Comparison of ENCODE assay signal across 1 cellular context in genomic region chr6:166998256-166999144, GRCh38.
A peak's percentile ranks its signal among the peaks of the same experiment; 100 is the strongest.
TF ChIP-seq lines count a peak whose summit lies in the region.

No MANE protein-coding gene starts in this region.

TF ChIP-seq in HEK293, 187 proteins besides CTCF, POLR2A, EP300 and RAD21 (continued from another document):
- TF ChIP-seq KLF16 (tag by site-specific recombination; IDR thresholded peaks at IDR 0.05) (peak; percentile 66; the same call in 1 of the 2 replicates), GLIS1 (tag by site-specific recombination; IDR thresholded peaks at IDR 0.05) (0 out of 2 replicates have a peak, but pooled peaks have one; percentile 35), ATF2 (tag by site-specific recombination; IDR thresholded peaks at IDR 0.05; ENCODE audit: low read depth) (no peak), ZBTB8A (tag by site-specific recombination; IDR thresholded peaks at IDR 0.05) (peak; percentile 73), ZSCAN16 (tag by site-specific recombination; IDR thresholded peaks at IDR 0.05) (no peak), ZSCAN30 (tag by site-specific recombination; IDR thresholded peaks at IDR 0.05) (no peak), KLF7 (tag by site-specific recombination; IDR thresholded peaks at IDR 0.05; ENCODE audit: borderline replicate concordance) (no peak), ZBTB7A (tag by site-specific recombination; IDR thresholded peaks at IDR 0.05; ENCODE audit: low read depth) (no peak), ZNF501 (tag by site-specific recombination; IDR thresholded peaks at IDR 0.05) (peak; percentile 69; the same call in 1 of the 2 replicates), PATZ1 (tag by site-specific recombination; IDR thresholded peaks at IDR 0.05) (peak; percentile 65; the same call in 1 of the 2 replicates), REST (tag by site-specific recombination; IDR thresholded peaks at IDR 0.05) (peak; percentile 66; the same call in 1 of the 2 replicates), ZIC2 (tag by site-specific recombination; IDR thresholded peaks at IDR 0.05) (peak; percentile 79), ZNF2 (tag by site-specific recombination; IDR thresholded peaks at IDR 0.05) (0 out of 2 replicates have a peak, but pooled peaks have one; percentile 30), ZNF148 (tag by site-specific recombination; IDR thresholded peaks at IDR 0.05; ENCODE audit: borderline replicate concordance) (no peak), SP3 (tag by site-specific recombination; IDR thresholded peaks at IDR 0.05) (no peak), GLIS2 (tag by site-specific recombination; IDR thresholded peaks at IDR 0.05) (peak; percentile 95), ZBTB26 (tag by site-specific recombination; optimal IDR thresholded peaks at IDR 0.05) (peak; percentile 44), ZFP37 (tag by site-specific recombination; IDR thresholded peaks at IDR 0.05) (0 out of 2 replicates have a peak, but pooled peaks have one; percentile 40), PBX3 (CRISPR knock-in tag; IDR thresholded peaks at IDR 0.05) (peak; percentile 66; the same call in 1 of the 2 replicates), ZNF174 (tag by site-specific recombination; IDR thresholded peaks at IDR 0.05) (no peak), ZBTB20 (tag by site-specific recombination; IDR thresholded peaks at IDR 0.05) (peak; percentile 64; the same call in 1 of the 2 replicates), PRDM4 (tag by site-specific recombination; IDR thresholded peaks at IDR 0.05) (0 out of 2 replicates have a peak, but pooled peaks have one; percentile 17), ZNF324 (tag by site-specific recombination; IDR thresholded peaks at IDR 0.05) (0 out of 2 replicates have a peak, but pooled peaks have one; percentile 57), ZBTB17 (tag by site-specific recombination; IDR thresholded peaks at IDR 0.05) (peak; percentile 25), IKZF3 (tag by site-specific recombination; IDR thresholded peaks at IDR 0.05) (no peak), ZNF302 (tag by site-specific recombination; IDR thresholded peaks at IDR 0.05; ENCODE audit: low read depth) (no peak), ZNF155 (tag by site-specific recombination; IDR thresholded peaks at IDR 0.05) (no peak), GLI2 (tag by site-specific recombination; IDR thresholded peaks at IDR 0.05; ENCODE audit: borderline replicate concordance, low read depth) (no peak), ZSCAN4 (tag by site-specific recombination; IDR thresholded peaks at IDR 0.05) (no peak), ZSCAN23 (tag by site-specific recombination; IDR thresholded peaks at IDR 0.05) (no peak), ZBTB10 (tag by site-specific recombination; IDR thresholded peaks at IDR 0.05) (no peak; the same call in none of the 2 replicates), ZNF530 (tag by site-specific recombination; IDR thresholded peaks at IDR 0.05; ENCODE audit: low read depth) (no peak), ZNF777 (tag by site-specific recombination; IDR thresholded peaks at IDR 0.05; ENCODE audit: borderline replicate concordance) (no peak)
